16 cellular contexts compared by ENCODE assay signal in the genomic region with DNA sequence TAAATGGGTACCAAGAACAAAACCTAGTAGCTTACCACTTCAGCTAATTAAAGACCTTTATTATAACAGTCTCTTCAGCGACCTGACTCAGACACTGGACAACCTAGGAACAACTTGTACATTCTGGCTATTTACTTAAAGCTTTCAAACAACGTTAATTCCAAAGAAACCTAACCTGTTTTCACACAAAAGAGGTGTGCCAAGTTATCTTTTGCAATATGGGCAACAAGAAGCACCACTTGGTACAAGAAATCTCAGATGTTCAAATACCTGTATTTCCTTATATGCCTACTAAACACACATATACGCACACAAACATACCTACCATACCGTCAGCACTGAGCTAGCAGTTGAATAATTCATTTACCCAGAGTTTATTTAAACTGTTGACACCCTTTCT. TPM values are rescaled to one million over a fixed set of nuclear protein-coding genes. Genes with fewer than 3 reads are reported as not detected.
DNase-seq lines count a peak whose midpoint lies in the region; ATAC-seq, FAIRE-seq and TF ChIP-seq lines count a peak whose summit lies in the region.
"Had no signal": no experiment of that assay in that cellular context is flagged by ENCODE, and none has a peak within 500 bp of the region (broad histone marks: within the 10 kb centered on the region; RNA-seq: fewer than 3 reads in every experiment).

No MANE protein-coding gene starts in this region.

- H3K4me1 ChIP-seq in astrocyte (ENCODE audit: insufficient read depth, low read length) (peaks cover 46% of the 10 kb centered on the region), vagina (peaks cover 46% of the 10 kb centered on the region)

- peak overlapping the region; percentile 65 for H3K27ac Mint-ChIP-seq in stimulated activated naive CD8-positive, alpha-beta T cell treated with anti-CD3 and anti-CD28 coated beads, Interleukin-15, Interleukin-2, amounts not matched to agents 100 ng/mL and 50 ng/mL, for 24 hours
- H3K27ac Mint-ChIP-seq in astrocyte (ENCODE audit: unreplicated experiment) (peak overlapping the region; percentile 78), mesothelial cell of epicardium (peak overlapping the region; percentile 1)
- H3K27ac Mint-ChIP-seq in effector memory CD8-positive, alpha-beta T cell: peak overlapping the region in 1 of 2 donors; percentile 38
- H3K27ac Mint-ChIP-seq: T-helper 1 cell treated with Interleukin-12 subunit alpha and Interleukin-12 subunit beta and Interleukin-4 antibody, amounts not matched to agents 30 μg/mL and 1 μg/mL, for 36 hours had no signal

- H3K27ac ChIP-seq in astrocyte (ENCODE audit: low read depth, low read length) (peak overlapping the region; percentile 96), vagina (peak overlapping the region; percentile 21)
- H3K27ac ChIP-seq: ascending aorta, dorsolateral prefrontal cortex had no signal

- DNase-seq in stimulated activated naive CD8-positive, alpha-beta T cell treated with anti-CD3 and anti-CD28 coated beads, Interleukin-15, Interleukin-2, amounts not matched to agents 100 U/mL and 50 U/mL, for 24 hours: no peak
- DNase-seq in astrocyte (ENCODE audit: low read depth) (no peak), mesothelial cell of epicardium (ENCODE audit: low spot score in 2 of 2, unreplicated experiment in 2 of 2) (no peak), vagina (ENCODE audit: extremely low spot score in 2 of 2) (no peak), GM19240 (ENCODE audit: insufficient read length, low spot score) (no peak)
- no peak for DNase-seq in effector memory CD8-positive, alpha-beta T cell
- DNase-seq: activated CD4-positive, alpha-beta T cell treated with anti-CD3 and anti-CD28 coated beads, Interleukin-2, amount 10 ng/mL, durations not matched to agents 24 days and 14 days; dorsolateral prefrontal cortex; left ventricle myocardium superior; NCI-H2171; stimulated activated CD4-positive, alpha-beta T cell treated with anti-CD3 and anti-CD28 coated beads, Interleukin-4, amount 100 ng/mL, for 24 hours had no signal

- H3K4me2 ChIP-seq in astrocyte (ENCODE audit: low read length): peak overlapping the region; percentile 67

- ATAC-seq in stimulated activated naive CD8-positive, alpha-beta T cell treated with anti-CD3 and anti-CD28 coated beads, Interleukin-15, Interleukin-2, amounts not matched to agents 100 U/mL and 50 U/mL, for 24 hours: no peak
- ATAC-seq in HG02981 (IDR thresholded peaks at IDR 0.05; ENCODE audit: unreplicated experiment): no peak
- no peak for ATAC-seq in effector memory CD8-positive, alpha-beta T cell (replicated peaks)
- ATAC-seq: left ventricle myocardium superior had no signal

- peaks cover 7% of the 10 kb centered on the region for H3K36me3 ChIP-seq in astrocyte (ENCODE audit: insufficient read depth, low read length)
- no peaks in the 10 kb centered on the region for H3K36me3 ChIP-seq in vagina

- H2AFZ ChIP-seq in astrocyte (ENCODE audit: low read depth, low read length): no peak overlapping the region

- intact Hi-C loops in vagina (cut with DNase I): no loop called here

- peaks cover 71% of the 10 kb centered on the region for H3K79me2 ChIP-seq in astrocyte (ENCODE audit: insufficient read depth, low read length)

- H3K36me3 Mint-ChIP-seq in stimulated activated naive CD8-positive, alpha-beta T cell treated with anti-CD3 and anti-CD28 coated beads, Interleukin-15, Interleukin-2, amounts not matched to agents 100 ng/mL and 50 ng/mL, for 24 hours (ENCODE audit: low read depth): peaks cover 59% of the 10 kb centered on the region
- peaks cover 17% of the 10 kb centered on the region for H3K36me3 Mint-ChIP-seq in astrocyte (ENCODE audit: low read depth, unreplicated experiment)
- peaks cover 23% of the 10 kb centered on the region for H3K36me3 Mint-ChIP-seq in mesothelial cell of epicardium
- peaks cover 32% of the 10 kb centered on the region for H3K36me3 Mint-ChIP-seq in effector memory CD8-positive, alpha-beta T cell (ENCODE audit: insufficient read depth)

- peak; percentile 9 for FAIRE-seq in astrocyte (lab: Jason Lieb, UNC)
- FAIRE-seq: H1 had no signal

- no peak for TF ChIP-seq POLR2A in vagina (IDR thresholded peaks at IDR 0.05)

- H3K4me1 Mint-ChIP-seq in stimulated activated naive CD8-positive, alpha-beta T cell treated with anti-CD3 and anti-CD28 coated beads, Interleukin-15, Interleukin-2, amounts not matched to agents 100 ng/mL and 50 ng/mL, for 24 hours (ENCODE audit: low read depth): peaks cover 79% of the 10 kb centered on the region
- peaks cover 45% of the 10 kb centered on the region for H3K4me1 Mint-ChIP-seq in astrocyte (ENCODE audit: low read depth, unreplicated experiment)
- peaks cover 38% of the 10 kb centered on the region for H3K4me1 Mint-ChIP-seq in mesothelial cell of epicardium
- peaks cover 13 to 33% of the 10 kb centered on the region in 2 donors for H3K4me1 Mint-ChIP-seq in effector memory CD8-positive, alpha-beta T cell (ENCODE audit: low read depth in 2 of 2)

- H3K4me3 ChIP-seq in astrocyte (ENCODE audit: insufficient read depth, low read depth, low read length) (no peak overlapping the region), vagina (no peak overlapping the region)
- H3K4me3 ChIP-seq: ascending aorta, dorsolateral prefrontal cortex had no signal

- H4K20me1 ChIP-seq in astrocyte (ENCODE audit: insufficient read depth, low read length): no peaks in the 10 kb centered on the region

- TF ChIP-seq CTCF in astrocyte (IDR thresholded peaks at IDR 0.05; ENCODE audit: insufficient read depth, low read depth, low read length) (no peak), mesothelial cell of epicardium (IDR thresholded peaks at IDR 0.05; ENCODE audit: unreplicated experiment) (no peak), vagina (IDR thresholded peaks at IDR 0.05) (no peak)

- no peaks in the 10 kb centered on the region for H3K9me3 ChIP-seq in astrocyte (ENCODE audit: insufficient read depth, low read depth, low read length)
- H3K9me3 ChIP-seq in vagina: no peaks in the 10 kb centered on the region
- H3K9me3 ChIP-seq: ascending aorta had no signal

- H3K4me3 Mint-ChIP-seq in stimulated activated naive CD8-positive, alpha-beta T cell treated with anti-CD3 and anti-CD28 coated beads, Interleukin-15, Interleukin-2, amounts not matched to agents 100 ng/mL and 50 ng/mL, for 24 hours: no peak overlapping the region
- H3K4me3 Mint-ChIP-seq in astrocyte (ENCODE audit: unreplicated experiment) (no peak overlapping the region), mesothelial cell of epicardium (no peak overlapping the region)
- no peak overlapping the region for H3K4me3 Mint-ChIP-seq in effector memory CD8-positive, alpha-beta T cell
- H3K4me3 Mint-ChIP-seq: activated CD4-positive, alpha-beta T cell treated with anti-CD3 and anti-CD28 coated beads, Interleukin-2, amount 10 ng/mL, durations not matched to agents 24 days and 14 days; T-helper 1 cell treated with Interleukin-12 subunit alpha and Interleukin-12 subunit beta and Interleukin-4 antibody, amounts not matched to agents 30 μg/mL and 1 μg/mL, for 36 hours had no signal

- H3K27me3 Mint-ChIP-seq in stimulated activated naive CD8-positive, alpha-beta T cell treated with anti-CD3 and anti-CD28 coated beads, Interleukin-15, Interleukin-2, amounts not matched to agents 100 ng/mL and 50 ng/mL, for 24 hours: no peaks in the 10 kb centered on the region
- H3K27me3 Mint-ChIP-seq in astrocyte (ENCODE audit: low read depth, unreplicated experiment) (no peaks in the 10 kb centered on the region), mesothelial cell of epicardium (ENCODE audit: low read depth) (no peaks in the 10 kb centered on the region)
- no peaks in the 10 kb centered on the region for H3K27me3 Mint-ChIP-seq in effector memory CD8-positive, alpha-beta T cell
- H3K27me3 Mint-ChIP-seq: activated CD4-positive, alpha-beta T cell treated with anti-CD3 and anti-CD28 coated beads, Interleukin-2, amount 10 ng/mL, durations not matched to agents 24 days and 14 days had no signal

- no peaks in the 10 kb centered on the region for H3K9me3 Mint-ChIP-seq in stimulated activated naive CD8-positive, alpha-beta T cell treated with anti-CD3 and anti-CD28 coated beads, Interleukin-15, Interleukin-2, amounts not matched to agents 100 ng/mL and 50 ng/mL, for 24 hours
- H3K9me3 Mint-ChIP-seq in astrocyte (ENCODE audit: unreplicated experiment) (no peaks in the 10 kb centered on the region), mesothelial cell of epicardium (peaks cover 3% of the 10 kb centered on the region)
- H3K9me3 Mint-ChIP-seq in effector memory CD8-positive, alpha-beta T cell: no peaks in the 10 kb centered on the region
- H3K9me3 Mint-ChIP-seq: activated CD4-positive, alpha-beta T cell treated with anti-CD3 and anti-CD28 coated beads, Interleukin-2, amount 10 ng/mL, durations not matched to agents 24 days and 14 days; T-helper 1 cell treated with Interleukin-12 subunit alpha and Interleukin-12 subunit beta and Interleukin-4 antibody, amounts not matched to agents 30 μg/mL and 1 μg/mL, for 36 hours had no signal

- H3K9ac ChIP-seq in astrocyte (ENCODE audit: low read length): peak overlapping the region; percentile 75

- H3K27me3 ChIP-seq in astrocyte (ENCODE audit: insufficient read depth, low read length) (no peaks in the 10 kb centered on the region), vagina (no peaks in the 10 kb centered on the region)
- H3K27me3 ChIP-seq: ascending aorta, dorsolateral prefrontal cortex had no signal

RNA-seq across cellular contexts. Expression of gene RNF145, which starts 23.0 kb away (rescaled TPM):
- total RNA-seq in astrocyte (48.0 and 54.0 TPM in 2 replicates), mesothelial cell of epicardium (88.8 to 93.1 TPM (median 91.4 TPM) in 3 replicates), vagina (67.8 TPM)
